ENCODE assay signal across 8 cellular contexts in genomic region chr6:41469951-41470340, GRCh38.
DNase-seq lines count a peak whose midpoint lies in the region; ATAC-seq and TF ChIP-seq lines count a peak whose summit lies in the region.

No MANE protein-coding gene starts in this region.

- ATAC-seq in HG03097 (IDR thresholded peaks at IDR 0.05; ENCODE audit: low FRiP score, unreplicated experiment) = no peak

- H3K4me1 ChIP-seq in mucosa of rectum (ENCODE audit: control insufficient read depth in 2 of 2, insufficient read depth in 2 of 2, low read length in 2 of 2) = peaks cover 3 to 5% of the 10 kb centered on the region in 2 donors

- H3K27ac ChIP-seq in mucosa of rectum (ENCODE audit: low read depth in 2 of 2, low read length in 2 of 2) = no peak overlapping the region

- TF ChIP-seq CTCF in choroid plexus epithelial cell (conservative IDR thresholded peaks at IDR 0.05; ENCODE audit: low read depth, low read length) = no peak

- H3K4me3 ChIP-seq in choroid plexus epithelial cell (ENCODE audit: low read depth, low read length) = peak overlapping the region; percentile 40
- peak overlapping the region; percentile 50 to 64 for H3K4me3 ChIP-seq in mucosa of rectum (ENCODE audit: low read length in 2 of 2)

- no peaks in the 10 kb centered on the region for H3K9me3 ChIP-seq in mucosa of rectum (ENCODE audit: control insufficient read depth in 2 of 2, low read length in 2 of 2)

- DNase-seq in stimulated activated CD4-positive, alpha-beta T cell treated with anti-CD3 and anti-CD28 coated beads, Interleukin-4, amount 100 ng/mL, for 1 hour = peak; percentile 8
- DNase-seq in stimulated activated CD4-positive, alpha-beta T cell treated with anti-CD3 and anti-CD28 coated beads, Interleukin-2, amount 100 ng/mL, for 48 hours = no peak
- DNase-seq in choroid plexus epithelial cell (ENCODE audit: low read depth) (peak; percentile 65), OCI-M1 (lab: John Stamatoyannopoulos, UW) (no peak), HCEC 1CT (no peak)
- no peak for DNase-seq in stimulated activated CD4-positive, alpha-beta T cell treated with anti-CD3 and anti-CD28 coated beads, Interleukin-4, amount 100 ng/mL, for 4 hours

- H3K27me3 ChIP-seq in mucosa of rectum (ENCODE audit: control insufficient read depth in 2 of 2, insufficient read depth in 2 of 2, low read length in 2 of 2) = peaks cover 8 to 20% of the 10 kb centered on the region in 2 donors

- peak overlapping the region in 1 of 2 donors; percentile 31 for H3K9ac ChIP-seq in mucosa of rectum (ENCODE audit: low read depth in 1 of 2, low read length in 2 of 2)

- H3K36me3 ChIP-seq in mucosa of rectum (ENCODE audit: control insufficient read depth in 2 of 2, insufficient read depth in 2 of 2, low read length in 2 of 2) = no peaks in the 10 kb centered on the region

Comparison
In these comparisons a context has a peak if more than half of its experiments do, and no peak if none do; other contexts are left out.
1. DNase-seq: peak in stimulated activated CD4-positive, alpha-beta T cell treated with anti-CD3 and anti-CD28 coated beads, Interleukin-4, amount 100 ng/mL, for 1 hour (single experiment) and choroid plexus epithelial cell (single experiment); none in stimulated activated CD4-positive, alpha-beta T cell treated with anti-CD3 and anti-CD28 coated beads, Interleukin-2, amount 100 ng/mL, for 48 hours (0 of 2), OCI-M1 (single experiment), HCEC 1CT (single experiment) and stimulated activated CD4-positive, alpha-beta T cell treated with anti-CD3 and anti-CD28 coated beads, Interleukin-4, amount 100 ng/mL, for 4 hours (0 of 2).